Comparison of ENCODE assay signal across 18 cellular contexts in genomic region chr17:36697907-36698526, GRCh38.
DNase-seq lines count a peak whose midpoint lies in the region; ATAC-seq and TF ChIP-seq lines count a peak whose summit lies in the region.
"Had no signal": no experiment of that assay in that cellular context is flagged by ENCODE, and none has a peak within 500 bp of the region (broad histone marks: within the 10 kb centered on the region; RNA-seq: fewer than 3 reads in every experiment).

No MANE protein-coding gene starts in this region.

- peaks cover 86% of the 10 kb centered on the region for H3K27me3 Mint-ChIP-seq in nephron progenitor cell (ENCODE audit: low read depth, poor library complexity)
- H3K27me3 Mint-ChIP-seq in natural killer cell treated with Interleukin-12 subunit alpha and Interleukin-12 subunit beta and Interleukin-15 and Interleukin-18, amount 100 ng/mL, for 72 hours, result peaks cover 27 to 51% of the 10 kb centered on the region in 2 donors

- peaks cover 10% of the 10 kb centered on the region for H3K4me1 Mint-ChIP-seq in nephron progenitor cell
- no peaks in the 10 kb centered on the region for H3K4me1 Mint-ChIP-seq in stimulated activated effector memory CD8-positive, alpha-beta T cell treated with anti-CD3 and anti-CD28 coated beads, Interleukin-12 subunit alpha, Interleukin-12 subunit beta, amount 100 ng/mL, for 72 hours
- no peaks in the 10 kb centered on the region for H3K4me1 Mint-ChIP-seq in natural killer cell treated with Interleukin-12 subunit alpha and Interleukin-12 subunit beta and Interleukin-15 and Interleukin-18, amount 100 ng/mL, for 72 hours (ENCODE audit: low read depth in 2 of 2)
- H3K4me1 Mint-ChIP-seq: activated naive CD8-positive, alpha-beta T cell treated with anti-CD3 and anti-CD28 coated beads, Interleukin-2, amount 10 ng/mL, durations not matched to agents 7 days and 5 days; natural killer cell had no signal

- ATAC-seq in stimulated activated effector memory CD8-positive, alpha-beta T cell treated with anti-CD3 and anti-CD28 coated beads, Interleukin-12 subunit alpha, Interleukin-12 subunit beta, amount 100 ng/mL, for 72 hours, result no peak
- no peak for ATAC-seq in GM21737 (IDR thresholded peaks at IDR 0.05; ENCODE audit: unreplicated experiment)
- no peak for ATAC-seq in natural killer cell treated with Interleukin-12 subunit alpha and Interleukin-12 subunit beta and Interleukin-15 and Interleukin-18, amount 100 ng/mL, for 72 hours
- ATAC-seq: gastrocnemius medialis, natural killer cell had no signal

- no peak overlapping the region for H3K27ac Mint-ChIP-seq in nephron progenitor cell
- H3K27ac Mint-ChIP-seq in stimulated activated effector memory CD8-positive, alpha-beta T cell treated with anti-CD3 and anti-CD28 coated beads, Interleukin-12 subunit alpha, Interleukin-12 subunit beta, amount 100 ng/mL, for 72 hours, result no peak overlapping the region
- no peak overlapping the region for H3K27ac Mint-ChIP-seq in natural killer cell treated with Interleukin-12 subunit alpha and Interleukin-12 subunit beta and Interleukin-15 and Interleukin-18, amount 100 ng/mL, for 72 hours
- H3K27ac Mint-ChIP-seq: activated naive CD8-positive, alpha-beta T cell treated with anti-CD3 and anti-CD28 coated beads, Interleukin-2, amount 10 ng/mL, durations not matched to agents 7 days and 5 days; activated T-cell treated with anti-CD3 and anti-CD28 coated beads, Interleukin-2, amount 50 U/mL, for 24 hours; natural killer cell had no signal

- H3K36me3 Mint-ChIP-seq in nephron progenitor cell (ENCODE audit: low read depth), result no peaks in the 10 kb centered on the region
- no peaks in the 10 kb centered on the region for H3K36me3 Mint-ChIP-seq in stimulated activated effector memory CD8-positive, alpha-beta T cell treated with anti-CD3 and anti-CD28 coated beads, Interleukin-12 subunit alpha, Interleukin-12 subunit beta, amount 100 ng/mL, for 72 hours
- peaks cover 4% of the 10 kb centered on the region for H3K36me3 Mint-ChIP-seq in natural killer cell treated with Interleukin-12 subunit alpha and Interleukin-12 subunit beta and Interleukin-15 and Interleukin-18, amount 100 ng/mL, for 72 hours
- H3K36me3 Mint-ChIP-seq: activated naive CD8-positive, alpha-beta T cell treated with anti-CD3 and anti-CD28 coated beads, Interleukin-2, amount 10 ng/mL, durations not matched to agents 7 days and 5 days; natural killer cell had no signal

- DNase-seq in NCI-H146 (lab: John Stamatoyannopoulos, UW) (peak; percentile 15), NCI-H146 treated with DMSO at 0.1 percent for 48 hours (lab: John Stamatoyannopoulos, UW; ENCODE audit: unreplicated experiment) (no peak), NCI-H2227 treated with DMSO at 0.1 percent for 48 hours (lab: John Stamatoyannopoulos, UW) (peak; percentile 44), ecto neural progenitor cell (ENCODE audit: low spot score) (peak; percentile 70), nephron progenitor cell (peak; percentile 67)
- no peak for DNase-seq in stimulated activated effector memory CD8-positive, alpha-beta T cell treated with anti-CD3 and anti-CD28 coated beads, Interleukin-12 subunit alpha, Interleukin-12 subunit beta, amount 100 ng/mL, for 72 hours (ENCODE audit: low spot score in 2 of 2)
- no peak for DNase-seq in natural killer cell treated with Interleukin-12 subunit alpha and Interleukin-12 subunit beta and Interleukin-15 and Interleukin-18, amount 100 ng/mL, for 72 hours (ENCODE audit: low spot score)
- DNase-seq: activated CD4-positive, alpha-beta T cell treated with anti-CD3 and anti-CD28 coated beads, Interleukin-2, amount 50 U/mL, for 48 hours; activated naive CD8-positive, alpha-beta T cell treated with anti-CD3 and anti-CD28 coated beads, Interleukin-2, amount 10 ng/mL, durations not matched to agents 7 days and 5 days; activated T-cell treated with anti-CD3 and anti-CD28 coated beads, Interleukin-2, amount 50 U/mL, for 24 hours; caudate nucleus; gastrocnemius medialis; natural killer cell; NCI-H187; NCI-H524 treated with DMSO at 0.1 percent for 48 hours; PC-9; uterus had no signal

- no peak overlapping the region for H3K4me3 Mint-ChIP-seq in nephron progenitor cell
- H3K4me3 Mint-ChIP-seq in stimulated activated effector memory CD8-positive, alpha-beta T cell treated with anti-CD3 and anti-CD28 coated beads, Interleukin-12 subunit alpha, Interleukin-12 subunit beta, amount 100 ng/mL, for 72 hours, result no peak overlapping the region
- no peak overlapping the region for H3K4me3 Mint-ChIP-seq in natural killer cell treated with Interleukin-12 subunit alpha and Interleukin-12 subunit beta and Interleukin-15 and Interleukin-18, amount 100 ng/mL, for 72 hours
- H3K4me3 Mint-ChIP-seq: activated naive CD8-positive, alpha-beta T cell treated with anti-CD3 and anti-CD28 coated beads, Interleukin-2, amount 10 ng/mL, durations not matched to agents 7 days and 5 days; activated T-cell treated with anti-CD3 and anti-CD28 coated beads, Interleukin-2, amount 50 U/mL, for 24 hours; natural killer cell had no signal

- H3K9me3 Mint-ChIP-seq in nephron progenitor cell, result no peaks in the 10 kb centered on the region
- no peaks in the 10 kb centered on the region for H3K9me3 Mint-ChIP-seq in stimulated activated effector memory CD8-positive, alpha-beta T cell treated with anti-CD3 and anti-CD28 coated beads, Interleukin-12 subunit alpha, Interleukin-12 subunit beta, amount 100 ng/mL, for 72 hours
- no peaks in the 10 kb centered on the region for H3K9me3 Mint-ChIP-seq in natural killer cell treated with Interleukin-12 subunit alpha and Interleukin-12 subunit beta and Interleukin-15 and Interleukin-18, amount 100 ng/mL, for 72 hours
- H3K9me3 Mint-ChIP-seq: activated naive CD8-positive, alpha-beta T cell treated with anti-CD3 and anti-CD28 coated beads, Interleukin-2, amount 10 ng/mL, durations not matched to agents 7 days and 5 days; activated T-cell treated with anti-CD3 and anti-CD28 coated beads, Interleukin-2, amount 50 U/mL, for 24 hours; natural killer cell had no signal

- no peak for TF ChIP-seq CTCF in nephron progenitor cell (IDR thresholded peaks at IDR 0.05)

Comparison
In these comparisons a context has a peak if more than half of its experiments do, and no peak if none do; other contexts are left out.
1. DNase-seq: peak in NCI-H146 (single experiment), NCI-H2227 treated with DMSO at 0.1 percent for 48 hours (single experiment), ecto neural progenitor cell (single experiment) and nephron progenitor cell (single experiment); none in NCI-H146 treated with DMSO at 0.1 percent for 48 hours (single experiment), stimulated activated effector memory CD8-positive, alpha-beta T cell treated with anti-CD3 and anti-CD28 coated beads, Interleukin-12 subunit alpha, Interleukin-12 subunit beta, amount 100 ng/mL, for 72 hours (0 of 2) and natural killer cell treated with Interleukin-12 subunit alpha and Interleukin-12 subunit beta and Interleukin-15 and Interleukin-18, amount 100 ng/mL, for 72 hours (single experiment).